ENCODE assay signal across 9 cellular contexts in the genomic region with DNA sequence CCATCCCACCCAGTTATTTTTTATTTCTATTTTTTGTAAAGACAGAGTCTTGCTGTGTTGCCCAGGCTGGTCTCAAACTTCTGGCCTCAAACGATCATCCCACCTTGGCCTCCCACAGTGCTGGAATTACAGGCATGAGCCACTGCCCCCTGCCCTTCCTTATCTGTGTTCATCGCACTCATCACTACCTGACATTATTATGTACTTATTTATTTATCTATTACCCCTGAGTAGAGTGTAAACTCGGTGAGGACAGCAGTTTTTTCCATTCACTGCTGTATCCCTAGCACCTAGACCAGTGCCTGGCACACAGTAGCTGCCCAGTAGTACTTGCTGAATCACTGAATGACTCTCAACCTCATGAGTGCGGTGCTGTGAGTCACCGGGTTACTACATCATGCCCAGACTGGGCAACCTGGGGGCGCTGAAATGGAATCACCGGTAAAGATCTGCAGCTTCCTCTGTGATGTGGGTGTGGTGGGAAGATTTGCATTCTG.
DNase-seq lines count a peak whose midpoint lies in the region; ATAC-seq and TF ChIP-seq lines count a peak whose summit lies in the region.
"Had no signal": no experiment of that assay in that cellular context is flagged by ENCODE, and none has a peak within 500 bp of the region (broad histone marks: within the 10 kb centered on the region; RNA-seq: fewer than 3 reads in every experiment).

No MANE protein-coding gene starts in this region.

- peak; percentile 98 for DNase-seq in A172 (ENCODE audit: low spot score)
- peak; percentile 90 for DNase-seq in HS-5 (ENCODE audit: low read depth)
- DNase-seq in chondrocyte (ENCODE audit: low spot score) = no peak
- peak; percentile 52 for DNase-seq in lung (ENCODE audit: low spot score)
- DNase-seq in GDM1 (lab: John Stamatoyannopoulos, UW) = no peak
- no peak for DNase-seq in NCI-H1105 treated with DMSO at 0.1 percent for 48 hours (lab: John Stamatoyannopoulos, UW)
- no peak for DNase-seq in NCI-H1048 (lab: John Stamatoyannopoulos, UW)
- DNase-seq: DND-41 had no signal

- no peaks in the 10 kb centered on the region for H3K27me3 Mint-ChIP-seq in chondrocyte (ENCODE audit: low read depth)

- WGBS in lung, 2 donors = 60 to 78% methylated on average over 7 of the region's 7 CpGs

- H3K4me3 Mint-ChIP-seq in chondrocyte (ENCODE audit: unreplicated experiment) = no peak overlapping the region

- peak overlapping the region; percentile 83 for H3K27ac Mint-ChIP-seq in chondrocyte (ENCODE audit: unreplicated experiment)

- H3K36me3 Mint-ChIP-seq in chondrocyte (ENCODE audit: low read depth) = peaks cover 4% of the 10 kb centered on the region

- no peaks in the 10 kb centered on the region for H3K36me3 ChIP-seq in lung (ENCODE audit: control insufficient read depth in 2 of 2, insufficient read depth in 2 of 2, low read length in 2 of 2)

- TF ChIP-seq CTCF in chondrocyte (IDR thresholded peaks at IDR 0.05) (no peak), lung (IDR thresholded peaks at IDR 0.05; ENCODE audit: control extremely low read depth, extremely low read depth) (no peak)

- peaks cover 51% of the 10 kb centered on the region for H3K4me1 Mint-ChIP-seq in chondrocyte (ENCODE audit: low read depth)

- peaks cover 0 to 4% of the 10 kb centered on the region in 2 donors for H3K4me1 ChIP-seq in lung (ENCODE audit: control insufficient read depth in 2 of 2, insufficient read depth in 2 of 2, low read length in 2 of 2)

- H3K4me3 ChIP-seq in lung = no peak overlapping the region

- H3K9me3 Mint-ChIP-seq in chondrocyte (ENCODE audit: low read depth) = peaks cover 8% of the 10 kb centered on the region

- ATAC-seq in lung (ENCODE audit: insufficient read depth, low FRiP score) = no peak
- ATAC-seq in GM21717 (IDR thresholded peaks at IDR 0.05; ENCODE audit: unreplicated experiment) = no peak

- H3K9me3 ChIP-seq in lung (ENCODE audit: control insufficient read depth in 2 of 2, insufficient read depth in 1 of 2, low read length in 1 of 2) = peaks cover 0 to 1% of the 10 kb centered on the region in 2 donors

- H3K27ac ChIP-seq in lung (ENCODE audit: low read depth in 1 of 2, low read length in 1 of 2) = peak overlapping the region in 1 of 2 donors; percentile 1

- H3K27me3 ChIP-seq in lung (ENCODE audit: control insufficient read depth, insufficient read depth) = no peaks in the 10 kb centered on the region

Comparison
In these comparisons a context has a peak if more than half of its experiments do, and no peak if none do; other contexts are left out.
1. DNase-seq: peak in A172 (single experiment), HS-5 (single experiment) and lung (single experiment); none in chondrocyte (single experiment), GDM1 (single experiment), NCI-H1105 treated with DMSO at 0.1 percent for 48 hours (single experiment) and NCI-H1048 (single experiment).